8 cellular contexts compared by ENCODE assay signal in genomic region chr15:92714071-92714456, GRCh38. TPM values are rescaled to one million over a fixed set of nuclear protein-coding genes. Genes with fewer than 3 reads are reported as not detected.
A peak's percentile ranks its signal among the peaks of the same experiment; 100 is the strongest.
DNase-seq lines count a peak whose midpoint lies in the region; ATAC-seq and TF ChIP-seq lines count a peak whose summit lies in the region.

No MANE protein-coding gene starts in this region.

- DNase-seq in Ammon's horn (ENCODE audit: low spot score) (peak; percentile 41), HuH-7.5 (ENCODE audit: low spot score) (peak; percentile 42), astrocyte of the hippocampus (ENCODE audit: low read depth, low spot score) (peak; percentile 78), hepatocyte (ENCODE audit: low spot score) (peak; percentile 33), putamen (ENCODE audit: low spot score) (peak; percentile 15)

- WGBS in hepatocyte (ENCODE audit: low lambda C conversion rate, missing lambda C conversion rate), result 4% methylated on average over 16 of the region's 16 CpGs

- H3K9me2 ChIP-seq in hepatocyte (replicated peaks; ENCODE audit: insufficient read depth), result no peaks in the 10 kb centered on the region

- H3K9me3 ChIP-seq in hepatocyte (ENCODE audit: low read depth), result no peaks in the 10 kb centered on the region

- no peak for TF ChIP-seq CTCF in hepatocyte (IDR thresholded peaks at IDR 0.05; ENCODE audit: poor library complexity)

- ATAC-seq in GM18870 (IDR thresholded peaks at IDR 0.05; ENCODE audit: unreplicated experiment) (peak; percentile 12), HG02678 (IDR thresholded peaks at IDR 0.05; ENCODE audit: unreplicated experiment) (no peak), HG03095 (IDR thresholded peaks at IDR 0.05; ENCODE audit: unreplicated experiment) (no peak)

- H3K4me2 ChIP-seq in hepatocyte, result peak overlapping the region; percentile 73

- peaks cover 7% of the 10 kb centered on the region for H3K4me1 ChIP-seq in hepatocyte (ENCODE audit: insufficient read depth)

- H3K4me3 ChIP-seq in hepatocyte, result peak overlapping the region; percentile 25

- H3K79me2 ChIP-seq in hepatocyte, result no peaks in the 10 kb centered on the region

- H4K20me1 ChIP-seq in hepatocyte (ENCODE audit: insufficient read depth, poor library complexity, severe bottlenecking), result no peaks in the 10 kb centered on the region

- no peaks in the 10 kb centered on the region for H3K36me3 ChIP-seq in hepatocyte (replicated peaks; ENCODE audit: insufficient read depth, low read depth)

- peak overlapping the region; percentile 67 for H2AFZ ChIP-seq in hepatocyte

- peak overlapping the region; percentile 60 for H3K27ac ChIP-seq in hepatocyte

- no peaks in the 10 kb centered on the region for H3K27me3 ChIP-seq in hepatocyte

RNA-seq across cellular contexts. Expression of gene FAM174B, which starts 58.5 kb away (rescaled TPM):
- total RNA-seq in hepatocyte, result 17.0 and 17.8 TPM in 2 replicates
- polyA plus RNA-seq in hepatocyte, result 29.6 and 34.9 TPM in 2 replicates

Comparison
In these comparisons a context has a peak if more than half of its experiments do, and no peak if none do; other contexts are left out.
1. DNase-seq: peak in every context shown above with its lines; median percentile 78 in astrocyte of the hippocampus; 42 in HuH-7.5; 41 in Ammon's horn; 33 in hepatocyte; 15 in putamen.